In the genomic region with DNA sequence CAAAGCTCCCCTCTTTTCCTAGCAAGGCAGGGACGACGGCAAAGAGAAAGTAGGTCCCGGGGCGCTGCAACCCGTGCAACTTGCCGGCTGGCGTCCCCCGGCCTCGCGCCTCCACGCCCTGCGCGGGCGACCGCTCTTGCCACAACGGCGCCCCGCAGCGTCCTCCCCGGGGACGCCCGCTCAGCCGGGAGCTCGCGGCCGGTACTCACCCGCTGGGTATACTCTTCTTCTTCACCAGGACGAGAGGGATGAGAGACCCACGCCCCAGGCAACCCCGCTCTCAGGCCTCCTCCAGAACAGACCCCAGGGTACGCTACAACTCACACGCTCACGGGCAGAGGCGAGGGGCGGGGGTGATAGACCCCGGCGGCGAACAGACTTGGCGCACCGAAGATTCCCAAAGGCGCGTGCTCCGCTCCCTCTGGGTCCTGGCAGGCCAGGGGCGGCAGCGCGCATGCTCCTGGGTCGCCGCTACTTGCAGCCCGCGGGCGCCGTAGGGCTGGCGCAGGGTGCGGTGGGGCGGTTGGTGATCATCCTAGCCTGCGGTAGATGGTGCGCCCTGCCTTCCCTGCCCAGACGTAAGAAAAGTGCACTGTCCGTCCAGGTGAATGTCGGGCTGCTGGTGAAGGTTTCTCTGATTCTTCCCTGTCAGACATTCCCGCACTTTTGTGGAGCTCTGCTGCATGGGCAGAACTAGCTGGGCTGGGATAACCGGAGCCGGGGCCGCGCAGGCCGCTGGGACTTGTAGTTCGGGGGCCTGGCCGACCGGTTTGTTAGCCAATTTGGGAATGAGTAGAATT, we compare ENCODE assay signal across 1 cellular context.
A peak's percentile ranks its signal among the peaks of the same experiment; 100 is the strongest.
TF ChIP-seq lines count a peak whose summit lies in the region.

A gene with protein sequence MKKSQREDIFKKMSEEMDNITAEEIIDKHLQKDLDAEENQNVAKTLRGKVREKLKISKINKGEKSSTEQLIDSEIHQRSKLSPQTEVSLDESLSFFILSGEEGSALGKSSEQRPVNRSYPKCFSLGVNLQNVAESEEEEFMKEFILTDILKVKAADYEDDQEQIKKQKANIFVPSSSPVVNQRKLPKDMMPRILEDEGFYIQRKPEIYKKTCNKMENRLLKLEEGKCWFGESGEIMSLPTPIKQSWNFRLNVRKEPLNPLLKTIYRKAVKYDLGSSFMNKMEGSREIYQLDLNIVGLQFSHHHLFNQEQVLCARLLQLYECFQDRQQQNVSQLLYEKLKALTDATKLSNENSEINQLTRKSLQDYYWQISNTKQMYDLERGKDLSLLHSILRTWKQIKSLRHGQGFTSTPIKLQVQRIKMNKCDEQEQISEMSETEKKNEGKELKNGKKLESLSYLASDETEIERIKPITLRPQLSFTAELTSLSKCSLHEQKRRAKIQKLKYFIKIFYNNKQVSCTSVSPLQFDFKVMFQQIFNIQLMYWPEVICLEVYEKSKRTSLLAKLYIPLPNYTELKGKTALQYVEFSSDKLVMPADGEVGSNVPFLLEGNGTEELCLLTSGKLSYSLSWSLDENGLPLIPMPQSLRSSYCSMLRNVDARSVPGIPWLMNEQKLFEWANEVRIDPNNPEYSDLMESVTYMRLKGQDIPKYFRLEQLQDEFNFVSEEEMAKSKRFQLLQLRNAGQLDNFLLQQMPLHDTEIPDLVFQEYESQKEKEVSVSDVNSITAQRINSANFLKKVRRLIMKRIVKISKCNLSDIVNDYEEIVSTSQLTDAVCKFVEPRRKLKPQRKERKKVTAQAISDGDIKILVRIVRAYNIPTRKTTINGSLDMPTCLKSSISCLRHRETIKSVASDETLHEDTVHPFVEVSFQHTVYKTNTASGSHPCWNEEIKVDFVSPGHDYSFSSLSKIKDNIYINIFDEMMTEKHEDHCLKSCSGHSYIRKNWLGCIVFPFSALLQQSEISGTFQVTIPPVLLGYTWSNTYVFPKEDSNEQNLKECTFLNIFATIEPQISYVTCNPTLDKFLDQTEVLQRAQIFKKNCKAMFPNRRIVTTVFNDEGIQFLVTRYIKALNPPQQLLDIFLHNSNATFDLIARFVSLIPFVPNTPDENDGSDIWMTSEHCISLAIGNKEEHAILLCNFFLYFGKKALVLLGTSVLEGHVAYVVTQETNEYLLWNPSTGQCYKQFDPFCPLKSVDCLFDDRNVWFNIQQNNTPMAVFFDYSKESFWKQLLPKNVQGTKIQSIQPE (N-terminal part only) (plus strand): TSS at position 522 of the 800 bp plus-strand sequence. CDS start 3,349 bp downstream, outside the sequence.

TF ChIP-seq in HepG2, 621 proteins besides CTCF, POLR2A, EP300 and RAD21 (continued from another document and continues in another):
- TF ChIP-seq ZNF7 (CRISPR knock-in tag; IDR thresholded peaks at IDR 0.05) (no peak), FOXM1 (CRISPR knock-in tag; IDR thresholded peaks at IDR 0.05) (no peak), KLF13 (CRISPR knock-in tag; IDR thresholded peaks at IDR 0.05) (peak; percentile 53; the same call in 1 of the 2 replicates), ELK4 (CRISPR knock-in tag; IDR thresholded peaks at IDR 0.05; ENCODE audit: borderline replicate concordance) (no peak), TSC22D2 (CRISPR knock-in tag; IDR thresholded peaks at IDR 0.05; ENCODE audit: borderline replicate concordance) (no peak), ZNF3 (CRISPR knock-in tag; IDR thresholded peaks at IDR 0.05) (no peak), SMAD1 (CRISPR knock-in tag; IDR thresholded peaks at IDR 0.05; ENCODE audit: borderline replicate concordance, low read depth) (no peak), ZNF747 (CRISPR knock-in tag; IDR thresholded peaks at IDR 0.05; ENCODE audit: borderline replicate concordance) (peak; percentile 67; the same call in 1 of the 2 replicates), ZNF354B (CRISPR knock-in tag; IDR thresholded peaks at IDR 0.05) (0 out of 2 replicates have a peak, but pooled peaks have one; percentile 73), MAFK (conservative IDR thresholded peaks at IDR 0.05 in 1 of 2, IDR thresholded peaks at IDR 0.05 in 1 of 2; ENCODE audit: low read length in 2 of 2) (0 out of 4 replicates have a peak, but pooled peaks of 1 of the 2 experiments have one; percentile 6), XBP1 (CRISPR knock-in tag; IDR thresholded peaks at IDR 0.05) (no peak), RXRB (CRISPR knock-in tag; IDR thresholded peaks at IDR 0.05; ENCODE audit: borderline replicate concordance) (peak; percentile 5; the same call in 1 of the 2 replicates), TAF15 (IDR thresholded peaks at IDR 0.05; ENCODE audit: low read depth, low read length, poor library complexity, severe bottlenecking) (peak; percentile 35), FOXJ3 (CRISPR knock-in tag; IDR thresholded peaks at IDR 0.05; ENCODE audit: borderline replicate concordance) (no peak), ARHGAP35 (CRISPR knock-in tag; IDR thresholded peaks at IDR 0.05; ENCODE audit: borderline replicate concordance) (no peak), ISX (CRISPR knock-in tag; conservative IDR thresholded peaks at IDR 0.05) (no peak), ZNF780A (CRISPR knock-in tag; IDR thresholded peaks at IDR 0.05) (no peak), HES4 (CRISPR knock-in tag; IDR thresholded peaks at IDR 0.05; ENCODE audit: borderline replicate concordance) (peak; percentile 63), ZNF737 (CRISPR knock-in tag; IDR thresholded peaks at IDR 0.05; ENCODE audit: borderline replicate concordance) (0 out of 2 replicates have a peak, but pooled peaks have one; percentile 65), ZBTB20 (CRISPR knock-in tag; IDR thresholded peaks at IDR 0.05; ENCODE audit: borderline replicate concordance, low read depth) (peak; percentile 74; the same call in 1 of the 2 replicates), ZNF883 (CRISPR knock-in tag; IDR thresholded peaks at IDR 0.05; ENCODE audit: not compliant biosample characterization) (peak; percentile 76), SAP130 (CRISPR knock-in tag; IDR thresholded peaks at IDR 0.05; ENCODE audit: low read depth) (peak; percentile 65), ZNF124 (CRISPR knock-in tag; IDR thresholded peaks at IDR 0.05) (peak; percentile 68; the same call in 1 of the 2 replicates), GLI4 (CRISPR knock-in tag; IDR thresholded peaks at IDR 0.05; ENCODE audit: borderline replicate concordance) (no peak), SUZ12 (IDR thresholded peaks at IDR 0.05; ENCODE audit: low read depth, low read length) (peak; percentile 57), ZNF615 (CRISPR knock-in tag; IDR thresholded peaks at IDR 0.05; ENCODE audit: borderline replicate concordance) (no peak), CERS6 (CRISPR knock-in tag; IDR thresholded peaks at IDR 0.05) (no peak), RELA (CRISPR knock-in tag; IDR thresholded peaks at IDR 0.05) (no peak), HOXD1 (CRISPR knock-in tag; IDR thresholded peaks at IDR 0.05) (no peak), BCLAF1 (IDR thresholded peaks at IDR 0.05) (no peak), SIX4 (CRISPR knock-in tag; IDR thresholded peaks at IDR 0.05) (no peak), KDM5B (CRISPR knock-in tag; IDR thresholded peaks at IDR 0.05; ENCODE audit: borderline replicate concordance) (peak; percentile 90; the same call in 1 of the 2 replicates), SRSF4 (IDR thresholded peaks at IDR 0.05; ENCODE audit: low read depth, low read length, poor library complexity, severe bottlenecking) (no peak), MAFF (IDR thresholded peaks at IDR 0.05; ENCODE audit: low read depth, low read length) (no peak), NR2F2 (IDR thresholded peaks at IDR 0.05; ENCODE audit: borderline replicate concordance, low read depth) (no peak), BRCA1 (CRISPR knock-in tag; IDR thresholded peaks at IDR 0.05) (no peak), ZSCAN20 (CRISPR knock-in tag; IDR thresholded peaks at IDR 0.05; ENCODE audit: borderline replicate concordance) (no peak), STAT5B (CRISPR knock-in tag; IDR thresholded peaks at IDR 0.05) (no peak), REXO4 (CRISPR knock-in tag; IDR thresholded peaks at IDR 0.05; ENCODE audit: borderline replicate concordance) (no peak), WIZ (CRISPR knock-in tag; IDR thresholded peaks at IDR 0.05) (peak; percentile 50; the same call in 1 of the 2 replicates), SP1 (IDR thresholded peaks at IDR 0.05) (no peak), SP1 (CRISPR knock-in tag; IDR thresholded peaks at IDR 0.05) (no peak), SALL2 (CRISPR knock-in tag; IDR thresholded peaks at IDR 0.05) (peak; percentile 34; the same call in 1 of the 2 replicates), TOPORS (CRISPR knock-in tag; IDR thresholded peaks at IDR 0.05) (no peak; the same call in none of the 2 replicates)
- TF ChIP-seq, protein P1, sequence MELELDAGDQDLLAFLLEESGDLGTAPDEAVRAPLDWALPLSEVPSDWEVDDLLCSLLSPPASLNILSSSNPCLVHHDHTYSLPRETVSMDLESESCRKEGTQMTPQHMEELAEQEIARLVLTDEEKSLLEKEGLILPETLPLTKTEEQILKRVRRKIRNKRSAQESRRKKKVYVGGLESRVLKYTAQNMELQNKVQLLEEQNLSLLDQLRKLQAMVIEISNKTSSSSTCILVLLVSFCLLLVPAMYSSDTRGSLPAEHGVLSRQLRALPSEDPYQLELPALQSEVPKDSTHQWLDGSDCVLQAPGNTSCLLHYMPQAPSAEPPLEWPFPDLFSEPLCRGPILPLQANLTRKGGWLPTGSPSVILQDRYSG (CRISPR knock-in tag; IDR thresholded peaks at IDR 0.05): no peak
- TF ChIP-seq, protein P2, sequence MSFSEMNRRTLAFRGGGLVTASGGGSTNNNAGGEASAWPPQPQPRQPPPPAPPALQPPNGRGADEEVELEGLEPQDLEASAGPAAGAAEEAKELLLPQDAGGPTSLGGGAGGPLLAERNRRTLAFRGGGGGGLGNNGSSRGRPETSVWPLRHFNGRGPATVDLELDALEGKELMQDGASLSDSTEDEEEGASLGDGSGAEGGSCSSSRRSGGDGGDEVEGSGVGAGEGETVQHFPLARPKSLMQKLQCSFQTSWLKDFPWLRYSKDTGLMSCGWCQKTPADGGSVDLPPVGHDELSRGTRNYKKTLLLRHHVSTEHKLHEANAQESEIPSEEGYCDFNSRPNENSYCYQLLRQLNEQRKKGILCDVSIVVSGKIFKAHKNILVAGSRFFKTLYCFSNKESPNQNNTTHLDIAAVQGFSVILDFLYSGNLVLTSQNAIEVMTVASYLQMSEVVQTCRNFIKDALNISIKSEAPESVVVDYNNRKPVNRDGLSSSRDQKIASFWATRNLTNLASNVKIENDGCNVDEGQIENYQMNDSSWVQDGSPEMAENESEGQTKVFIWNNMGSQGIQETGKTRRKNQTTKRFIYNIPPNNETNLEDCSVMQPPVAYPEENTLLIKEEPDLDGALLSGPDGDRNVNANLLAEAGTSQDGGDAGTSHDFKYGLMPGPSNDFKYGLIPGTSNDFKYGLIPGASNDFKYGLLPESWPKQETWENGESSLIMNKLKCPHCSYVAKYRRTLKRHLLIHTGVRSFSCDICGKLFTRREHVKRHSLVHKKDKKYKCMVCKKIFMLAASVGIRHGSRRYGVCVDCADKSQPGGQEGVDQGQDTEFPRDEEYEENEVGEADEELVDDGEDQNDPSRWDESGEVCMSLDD (CRISPR knock-in tag; IDR thresholded peaks at IDR 0.05; ENCODE audit: borderline replicate concordance): no peak
- TF ChIP-seq, protein P3, sequence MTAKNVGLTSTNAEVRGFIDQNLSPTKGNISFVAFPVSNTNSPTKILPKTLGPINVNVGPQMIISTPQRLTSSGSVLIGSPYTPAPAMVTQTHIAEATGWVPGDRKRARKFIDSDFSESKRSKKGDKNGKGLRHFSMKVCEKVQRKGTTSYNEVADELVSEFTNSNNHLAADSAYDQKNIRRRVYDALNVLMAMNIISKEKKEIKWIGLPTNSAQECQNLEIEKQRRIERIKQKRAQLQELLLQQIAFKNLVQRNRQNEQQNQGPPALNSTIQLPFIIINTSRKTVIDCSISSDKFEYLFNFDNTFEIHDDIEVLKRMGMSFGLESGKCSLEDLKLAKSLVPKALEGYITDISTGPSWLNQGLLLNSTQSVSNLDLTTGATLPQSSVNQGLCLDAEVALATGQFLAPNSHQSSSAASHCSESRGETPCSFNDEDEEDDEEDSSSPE (CRISPR knock-in tag; IDR thresholded peaks at IDR 0.05): peak; percentile 69
- TF ChIP-seq, protein P4, sequence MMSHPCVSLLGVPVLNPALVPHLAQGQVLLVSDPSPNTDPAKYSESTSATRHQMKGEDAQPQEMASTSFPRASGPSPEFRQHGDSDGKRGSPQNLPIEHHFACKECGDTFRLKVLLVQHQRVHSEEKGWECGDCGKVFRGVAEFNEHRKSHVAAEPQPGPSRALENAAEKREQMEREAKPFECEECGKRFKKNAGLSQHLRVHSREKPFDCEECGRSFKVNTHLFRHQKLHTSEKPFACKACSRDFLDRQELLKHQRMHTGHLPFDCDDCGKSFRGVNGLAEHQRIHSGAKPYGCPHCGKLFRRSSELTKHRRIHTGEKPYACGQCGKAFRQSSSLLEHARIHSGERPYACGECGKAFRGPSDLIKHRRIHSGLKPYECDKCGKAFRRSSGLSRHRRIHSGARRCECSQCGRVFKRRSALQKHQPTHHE (CRISPR knock-in tag; IDR thresholded peaks at IDR 0.05; ENCODE audit: borderline replicate concordance): 0 out of 2 replicates have a peak, but pooled peaks have one; percentile 76
